ENCODE assay signal across 8 cellular contexts in the genomic region with DNA sequence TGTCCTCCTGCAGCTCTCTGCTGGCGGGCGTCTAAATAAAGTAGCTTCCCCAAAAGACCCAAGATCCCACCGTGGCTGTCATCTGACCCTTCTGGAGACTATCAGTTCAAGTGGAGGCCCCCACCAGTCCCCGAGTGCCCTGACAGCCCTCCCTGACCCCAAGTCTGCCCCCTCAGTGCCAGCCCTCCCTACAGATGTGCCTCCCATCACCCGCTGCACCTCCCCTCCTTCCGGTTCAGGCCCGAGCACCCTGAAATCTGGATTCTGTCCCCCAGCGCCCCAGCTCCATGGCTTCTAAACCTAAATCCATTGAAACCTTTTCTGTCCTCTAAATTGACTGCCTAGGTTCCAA. TPM values are rescaled to one million over a fixed set of nuclear protein-coding genes. Genes with fewer than 3 reads are reported as not detected.
A peak's percentile ranks its signal among the peaks of the same experiment; 100 is the strongest.
DNase-seq lines count a peak whose midpoint lies in the region; ATAC-seq and TF ChIP-seq lines count a peak whose summit lies in the region.

No MANE protein-coding gene starts in this region.

- TF ChIP-seq POLR2A in esophagus squamous epithelium (IDR thresholded peaks at IDR 0.05) (no peak), ovary (IDR thresholded peaks at IDR 0.05) (no peak)

- CTCF ChIA-PET in activated CD4-positive, alpha-beta T cell treated with anti-CD3 and anti-CD28 coated beads, Interleukin-2, amount 10 ng/mL, durations not matched to agents 7 days and 5 days (lab: Charles Lee) = interaction anchor here (0.5 to 1.0 kb wide), 4 partner anchors 22 to 184 kb away, joined by 3 to 7 read pairs (median 4); no protein-coding TSS in a partner anchor

- TF ChIP-seq EP300 in ovary (IDR thresholded peaks at IDR 0.05) = no peak

- no peaks in the 10 kb centered on the region for H3K27me3 Mint-ChIP-seq in activated CD4-positive, alpha-beta T cell treated with anti-CD3 and anti-CD28 coated beads, Interleukin-2, amount 10 ng/mL, durations not matched to agents 7 days and 5 days

- peak overlapping the region; percentile 91 for H3K27ac Mint-ChIP-seq in activated CD4-positive, alpha-beta T cell treated with anti-CD3 and anti-CD28 coated beads, Interleukin-2, amount 10 ng/mL, durations not matched to agents 7 days and 5 days

- POLR2A ChIA-PET in activated CD4-positive, alpha-beta T cell treated with anti-CD3 and anti-CD28 coated beads, Interleukin-2, amount 10 ng/mL, durations not matched to agents 7 days and 5 days (lab: Charles Lee) = no interaction called here

- H3K4me1 Mint-ChIP-seq in activated CD4-positive, alpha-beta T cell treated with anti-CD3 and anti-CD28 coated beads, Interleukin-2, amount 10 ng/mL, durations not matched to agents 7 days and 5 days = peaks cover 61% of the 10 kb centered on the region

- no peak for ATAC-seq in HG02885 (IDR thresholded peaks at IDR 0.05; ENCODE audit: poor library complexity, unreplicated experiment)

- H3K9me3 Mint-ChIP-seq in activated CD4-positive, alpha-beta T cell treated with anti-CD3 and anti-CD28 coated beads, Interleukin-2, amount 10 ng/mL, durations not matched to agents 7 days and 5 days = no peaks in the 10 kb centered on the region

- 2 to 3% methylated on average over 6 to 8 of the region's 8 CpGs for WGBS in esophagus squamous epithelium, 2 donors
- 2 to 8% (median 3%) methylated on average over 8 of the region's 8 CpGs for WGBS in ovary, 3 donors

- no peaks in the 10 kb centered on the region for H3K27me3 ChIP-seq in esophagus squamous epithelium
- no peaks in the 10 kb centered on the region for H3K27me3 ChIP-seq in ovary

- H3K4me3 Mint-ChIP-seq in activated CD4-positive, alpha-beta T cell treated with anti-CD3 and anti-CD28 coated beads, Interleukin-2, amount 10 ng/mL, durations not matched to agents 7 days and 5 days = peak overlapping the region; percentile 99

- no peak for TF ChIP-seq CTCF in esophagus squamous epithelium (IDR thresholded peaks at IDR 0.05)
- TF ChIP-seq CTCF in ovary (IDR thresholded peaks at IDR 0.05) = no peak

- H3K4me3 ChIP-seq in esophagus squamous epithelium = peak overlapping the region; percentile 84 to 89 (median 86)
- peak overlapping the region; percentile 93 for H3K4me3 ChIP-seq in ovary

- DNase-seq in activated T-cell treated with anti-CD3 and anti-CD28 coated beads for 24 hours (ENCODE audit: low read depth) (peak; percentile 19), esophagus squamous epithelium (lab: John Stamatoyannopoulos, UW) (no peak), ovary (peak in 1 of 5 donors; percentile 35), epidermal melanocyte (ENCODE audit: insufficient read length, low spot score) (no peak), CD1c-positive myeloid dendritic cell (ENCODE audit: extremely low spot score) (no peak)
- DNase-seq in activated T-cell treated with anti-CD3 and anti-CD28 coated beads, Interleukin-2, amount 50 U/mL, for 48 hours = no peak
- DNase-seq in activated CD4-positive, alpha-beta T cell treated with anti-CD3 and anti-CD28 coated beads, Interleukin-2, amount 10 ng/mL, durations not matched to agents 7 days and 5 days = peak; percentile 41

- peaks cover 70% of the 10 kb centered on the region for H3K36me3 Mint-ChIP-seq in activated CD4-positive, alpha-beta T cell treated with anti-CD3 and anti-CD28 coated beads, Interleukin-2, amount 10 ng/mL, durations not matched to agents 7 days and 5 days (ENCODE audit: low read depth)

- H3K36me3 ChIP-seq in esophagus squamous epithelium (peaks cover 0 to 46% (median 0%) of the 10 kb centered on the region in 3 donors), ovary (no peaks in the 10 kb centered on the region)

- intact Hi-C loops in esophagus squamous epithelium (cut with DNase I) (no loop called here), ovary (cut with DNase I) (no loop called here)

- peak overlapping the region; percentile 88 to 96 (median 90) for H3K27ac ChIP-seq in esophagus squamous epithelium
- H3K27ac ChIP-seq in ovary = peak overlapping the region; percentile 24 to 70

- no peaks in the 10 kb centered on the region for H3K9me3 ChIP-seq in esophagus squamous epithelium
- H3K9me3 ChIP-seq in ovary = no peaks in the 10 kb centered on the region

- H3K4me1 ChIP-seq in esophagus squamous epithelium (peaks cover 13 to 45% (median 19%) of the 10 kb centered on the region in 3 donors), ovary (ENCODE audit: insufficient read depth) (peaks cover 2% of the 10 kb centered on the region)

RNA-seq across cellular contexts. Expression of gene IL10RB, which starts 0.6 kb away (rescaled TPM):
- total RNA-seq in activated CD4-positive, alpha-beta T cell treated with anti-CD3 and anti-CD28 coated beads, Interleukin-2, amount 10 ng/mL, durations not matched to agents 7 days and 5 days = 10 to 100 TPM; 41.0 to 42.9 TPM
- total RNA-seq in esophagus squamous epithelium = 10 to 100 TPM; 28.1 to 47.7 (median 32.3) TPM
- 10 to 100 TPM; 18.1 to 25.5 (median 23.8) TPM for total RNA-seq in ovary
- 10 to 100 TPM; 31.5 to 31.7 TPM for polyA plus RNA-seq in ovary

RNA-seq across cellular contexts. Expression of gene IFNAR2, which starts 37.0 kb away (rescaled TPM):
- total RNA-seq in activated CD4-positive, alpha-beta T cell treated with anti-CD3 and anti-CD28 coated beads, Interleukin-2, amount 10 ng/mL, durations not matched to agents 7 days and 5 days = 10 to 100 TPM; 55.5 to 64.4 TPM
- total RNA-seq in esophagus squamous epithelium (10 to 100 TPM in 1 of 4 donors, 1 to 10 TPM in 3; 4.0 to 13.3 (median 7.0) TPM), ovary (10 to 100 TPM; 10.8 to 27.5 (median 20.5) TPM)
- polyA plus RNA-seq in ovary = 10 to 100 TPM; 13.8 to 30.4 TPM

RNA-seq across cellular contexts. Expression of gene IFNAR1, which starts 58.0 kb away (rescaled TPM):
- total RNA-seq in activated CD4-positive, alpha-beta T cell treated with anti-CD3 and anti-CD28 coated beads, Interleukin-2, amount 10 ng/mL, durations not matched to agents 7 days and 5 days = 10 to 100 TPM; 37.6 to 40.9 TPM
- total RNA-seq in esophagus squamous epithelium (10 to 100 TPM; 12.4 to 19.3 (median 15.5) TPM), ovary (10 to 100 TPM; 20.6 to 47.9 (median 35.1) TPM)
- 10 to 100 TPM; 26.4 to 31.2 TPM for polyA plus RNA-seq in ovary

Comparison
In these comparisons a context has a peak if more than half of its experiments do, and no peak if none do; other contexts are left out.
1. DNase-seq: peak in activated T-cell treated with anti-CD3 and anti-CD28 coated beads for 24 hours (single experiment) and activated CD4-positive, alpha-beta T cell treated with anti-CD3 and anti-CD28 coated beads, Interleukin-2, amount 10 ng/mL, durations not matched to agents 7 days and 5 days (single experiment); none in activated T-cell treated with anti-CD3 and anti-CD28 coated beads, Interleukin-2, amount 50 U/mL, for 48 hours (0 of 2), esophagus squamous epithelium (single experiment), epidermal melanocyte (single experiment) and CD1c-positive myeloid dendritic cell (single experiment).